ENCODE assay signal across 8 cellular contexts in the genomic region with DNA sequence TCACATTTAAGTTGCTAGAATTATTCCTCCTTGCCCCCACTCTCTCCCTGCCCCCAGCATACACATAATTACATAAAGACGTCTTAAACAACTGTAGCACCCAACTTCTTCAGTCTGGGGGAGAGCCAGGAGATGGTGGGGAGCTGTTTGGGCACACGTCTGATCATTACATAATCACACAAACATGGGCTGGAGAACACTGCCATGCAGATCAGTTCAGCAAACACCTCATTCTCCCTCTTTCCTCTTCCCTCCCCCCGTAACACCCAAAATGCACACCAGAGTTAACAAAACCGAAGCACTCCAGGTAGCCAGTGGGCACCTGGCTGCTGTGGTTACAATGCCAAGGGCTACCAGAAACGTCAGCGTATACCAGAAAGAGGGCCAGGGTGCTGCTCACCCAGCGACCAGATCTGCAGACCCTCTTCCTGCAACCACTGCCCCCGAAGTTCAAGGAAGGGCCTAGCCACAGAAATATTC. TPM values are rescaled to one million over a fixed set of nuclear protein-coding genes. Genes with fewer than 3 reads are reported as not detected.
DNase-seq lines count a peak whose midpoint lies in the region; ATAC-seq and TF ChIP-seq lines count a peak whose summit lies in the region.

No MANE protein-coding gene starts in this region.

- TF ChIP-seq CTCF in VCaP (conservative IDR thresholded peaks at IDR 0.05) = no peak
- TF ChIP-seq CTCF in fibroblast of villous mesenchyme (IDR thresholded peaks at IDR 0.05; ENCODE audit: insufficient read depth, low read depth, low read length) = no peak
- TF ChIP-seq CTCF in retinal pigment epithelial cell (conservative IDR thresholded peaks at IDR 0.05; ENCODE audit: low read depth, low read length) = no peak

- no peak for ATAC-seq in HG02588 (IDR thresholded peaks at IDR 0.05; ENCODE audit: unreplicated experiment)

- DNase-seq in NCI-H2107 treated with DMSO at 0.1 percent for 48 hours (lab: John Stamatoyannopoulos, UW; ENCODE audit: unreplicated experiment) (peak; percentile 44), NCI-H2107 (lab: John Stamatoyannopoulos, UW) (no peak), fibroblast of villous mesenchyme (ENCODE audit: low read depth) (no peak), retinal pigment epithelial cell (ENCODE audit: low read depth) (no peak), T1000 (lab: John Stamatoyannopoulos, UW) (no peak), posterior vena cava (ENCODE audit: low spot score) (no peak)

- intact Hi-C loops in posterior vena cava (cut with DNase I) = no loop called here

- H3K4me3 ChIP-seq in fibroblast of villous mesenchyme (ENCODE audit: low read depth, low read length) (peak overlapping the region; percentile 65), retinal pigment epithelial cell (ENCODE audit: low read length) (peak overlapping the region; percentile 51)

- H3K27ac ChIP-seq in VCaP = peak overlapping the region; percentile 88; the same call in 1 of the 2 replicates

RNA-seq across cellular contexts. Expression of a gene that starts 1.6 kb away (rescaled TPM):
- total RNA-seq in fibroblast of villous mesenchyme = 0.86 and 1.6 TPM in 2 replicates
- total RNA-seq in posterior vena cava = 1 to 10 TPM; 4.1 to 5.5 TPM
